Comparison of ENCODE assay signal across 10 cellular contexts in genomic region chr4:76634239-76634638, GRCh38.
A peak's percentile ranks its signal among the peaks of the same experiment; 100 is the strongest.
DNase-seq lines count a peak whose midpoint lies in the region; ATAC-seq, FAIRE-seq and TF ChIP-seq lines count a peak whose summit lies in the region.
"Had no signal": no experiment of that assay in that cellular context is flagged by ENCODE, and none has a peak within 500 bp of the region (broad histone marks: within the 10 kb centered on the region; RNA-seq: fewer than 3 reads in every experiment).

No MANE protein-coding gene starts in this region.

- no peaks in the 10 kb centered on the region for H4K20me1 ChIP-seq in keratinocyte (ENCODE audit: control insufficient read depth, extremely low read depth, insufficient read depth, low read length)

- H3K27me3 ChIP-seq in AG04450 (ENCODE audit: control insufficient read depth, insufficient read depth, low read length) (no peaks in the 10 kb centered on the region), bronchial epithelial cell (ENCODE audit: control insufficient read depth, insufficient read depth, low read length) (no peaks in the 10 kb centered on the region), keratinocyte (ENCODE audit: control insufficient read depth, extremely low read depth, insufficient read depth, low read length) (no peaks in the 10 kb centered on the region)

- TF ChIP-seq CTCF in AG04450 (IDR thresholded peaks at IDR 0.05; ENCODE audit: low read depth, low read length) = no peak
- TF ChIP-seq CTCF in bronchial epithelial cell (IDR thresholded peaks at IDR 0.05; ENCODE audit: insufficient read depth, low read length, severe bottlenecking) = no peak
- TF ChIP-seq CTCF in keratinocyte (optimal IDR thresholded peaks at IDR 0.05 in 1 of 3, IDR thresholded peaks at IDR 0.05 in 1 of 3, conservative IDR thresholded peaks at IDR 0.05 in 1 of 3; ENCODE audit: extremely low read depth in 1 of 3, insufficient read depth in 2 of 3, low read length in 3 of 3) = no peak

- FAIRE-seq in HTR-8/SVneo (lab: Jason Lieb, UNC) (no peak), bronchial epithelial cell (lab: Jason Lieb, UNC) (no peak), keratinocyte (lab: Jason Lieb, UNC) (peak; percentile 67)

- H3K9me1 ChIP-seq in keratinocyte (ENCODE audit: control insufficient read depth, extremely low read depth, insufficient read depth, low read length) = no peaks in the 10 kb centered on the region

- dilution Hi-C loops in keratinocyte (cut with MboI; ENCODE audit: extremely low pct_ligation_motif_present, low sequenced_read_pairs) = no loop called here

- H3K9me3 ChIP-seq in AG04450 (ENCODE audit: control insufficient read depth, insufficient read depth, low read length) = peaks cover 4% of the 10 kb centered on the region; the same call in 1 of the 2 replicates
- H3K9me3 ChIP-seq in keratinocyte (ENCODE audit: control insufficient read depth, low read depth, low read length) = no peaks in the 10 kb centered on the region

- H3K27ac ChIP-seq in AG04450 (ENCODE audit: low read depth, low read length) (no peak overlapping the region), keratinocyte (ENCODE audit: control insufficient read depth, insufficient read depth, low read length) (no peak overlapping the region)

- ATAC-seq in GM19467 (IDR thresholded peaks at IDR 0.05; ENCODE audit: unreplicated experiment) = no peak
- ATAC-seq in activated CD4-positive, CD25-positive, alpha-beta regulatory T cell treated with anti-CD3 and anti-CD28 coated beads, Interleukin-2, amount 50 U/mL, for 24 hours = no peak
- ATAC-seq: natural killer cell had no signal

- peak overlapping the region; percentile 63 for H3K4me2 ChIP-seq in keratinocyte (ENCODE audit: control insufficient read depth, extremely low read depth, insufficient read depth, low read depth, low read length)

- H3K4me3 ChIP-seq in AG04450 (ENCODE audit: low read depth, low read length) (no peak overlapping the region), bronchial epithelial cell (ENCODE audit: low read depth, low read length) (no peak overlapping the region), keratinocyte (ENCODE audit: control insufficient read depth in 2 of 3, extremely low read depth in 1 of 3, insufficient read depth in 2 of 3, low read depth in 1 of 3, low read length in 3 of 3) (peak overlapping the region in 1 of 3 experiments; percentile 11)

- H3K36me3 ChIP-seq in bronchial epithelial cell (ENCODE audit: control insufficient read depth, insufficient read depth, low read length) (no peaks in the 10 kb centered on the region), keratinocyte (ENCODE audit: control insufficient read depth in 2 of 2, extremely low read depth in 1 of 2, insufficient read depth in 2 of 2, low read length in 2 of 2) (no peaks in the 10 kb centered on the region)

- no peak overlapping the region for H3K9ac ChIP-seq in keratinocyte (ENCODE audit: control insufficient read depth, extremely low read depth, insufficient read depth, low read length)

- H3K4me1 ChIP-seq in keratinocyte (ENCODE audit: control insufficient read depth, extremely low read depth, insufficient read depth, low read length) = peaks cover 35% of the 10 kb centered on the region

- POLR2A ChIA-PET in AG04450 (lab: Yijun Ruan, JAX) = no interaction called here

- H2AFZ ChIP-seq in keratinocyte (ENCODE audit: control insufficient read depth, low read length) = no peak overlapping the region

- DNase-seq in AG04450 (ENCODE audit: low read depth, low spot score) (peak; percentile 16), HTR-8/SVneo (ENCODE audit: insufficient read length, low spot score) (peak; percentile 21), bronchial epithelial cell (ENCODE audit: low read depth) (peak; percentile 91), keratinocyte (ENCODE audit: low read depth, low spot score) (no peak), NCI-H510A treated with DMSO at 0.1 percent for 48 hours (lab: John Stamatoyannopoulos, UW) (no peak)
- DNase-seq in activated CD4-positive, alpha-beta T cell treated with anti-CD3 and anti-CD28 coated beads for 1 hour = no peak
- DNase-seq: activated CD8-positive, alpha-beta memory T cell treated with anti-CD3 and anti-CD28 coated beads, Interleukin-2, amount 50 U/mL, for 4 hours; natural killer cell had no signal

- no peaks in the 10 kb centered on the region for H3K79me2 ChIP-seq in keratinocyte (ENCODE audit: control insufficient read depth, insufficient read depth, low read length)

- CTCF ChIA-PET in AG04450 (lab: Charles Lee) = interaction anchor here (0.6 to 0.7 kb wide), 2 partner anchors 33 to 63 kb away, joined by 3 read pairs; no protein-coding TSS in a partner anchor

Comparison
In these comparisons a context has a peak if more than half of its experiments do, and no peak if none do; other contexts are left out.
1. DNase-seq: peak in AG04450 (single experiment), HTR-8/SVneo (single experiment) and bronchial epithelial cell (single experiment); none in keratinocyte (single experiment), NCI-H510A treated with DMSO at 0.1 percent for 48 hours (single experiment) and activated CD4-positive, alpha-beta T cell treated with anti-CD3 and anti-CD28 coated beads for 1 hour (single experiment).